1 cellular context compared by ENCODE assay signal in the genomic region with DNA sequence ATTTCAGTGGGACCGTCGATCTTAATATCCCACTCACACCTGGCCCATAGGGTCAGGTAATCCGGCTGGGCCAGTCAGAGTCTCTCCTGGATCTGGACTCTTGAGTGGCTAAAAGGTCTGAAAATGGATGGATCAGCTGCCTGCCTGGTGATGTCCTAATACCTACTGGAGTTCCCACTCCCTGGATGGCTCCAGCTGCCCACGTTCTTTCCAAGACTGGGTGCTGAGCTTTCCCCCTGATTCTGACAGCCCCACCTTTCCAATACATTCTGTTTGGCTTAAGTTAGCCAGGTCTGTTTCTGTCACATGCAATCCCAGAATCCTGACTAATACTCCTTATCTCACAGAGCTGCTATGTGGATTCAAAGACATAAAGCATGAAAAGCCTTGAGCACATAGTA.
TF ChIP-seq lines count a peak whose summit lies in the region.

No MANE protein-coding gene starts in this region.

TF ChIP-seq in HCT116, 20 proteins besides CTCF, POLR2A, EP300 and RAD21 (continued from another document):
- TF ChIP-seq FOSL1 (IDR thresholded peaks at IDR 0.05; ENCODE audit: low read depth) (no peak), POLR2AphosphoS5 (IDR thresholded peaks at IDR 0.05; ENCODE audit: low read depth, low read length) (no peak), EZH2phosphoT487 (IDR thresholded peaks at IDR 0.05; ENCODE audit: borderline replicate concordance) (no peak), YY1 (IDR thresholded peaks at IDR 0.05; ENCODE audit: extremely low read depth, insufficient replicate concordance, low read depth, low read length) (no peak), SRF (IDR thresholded peaks at IDR 0.05; ENCODE audit: low read depth) (no peak), ELF1 (IDR thresholded peaks at IDR 0.05; ENCODE audit: borderline replicate concordance, low read depth) (no peak), ZNF274 (IDR thresholded peaks at IDR 0.05; ENCODE audit: low read depth, low read length) (no peak), EGR1 (IDR thresholded peaks at IDR 0.05; ENCODE audit: low read depth) (no peak), SIN3A (IDR thresholded peaks at IDR 0.05; ENCODE audit: low read depth) (no peak), SP1 (IDR thresholded peaks at IDR 0.05; ENCODE audit: low read depth) (no peak)
- TF ChIP-seq, protein P1, sequence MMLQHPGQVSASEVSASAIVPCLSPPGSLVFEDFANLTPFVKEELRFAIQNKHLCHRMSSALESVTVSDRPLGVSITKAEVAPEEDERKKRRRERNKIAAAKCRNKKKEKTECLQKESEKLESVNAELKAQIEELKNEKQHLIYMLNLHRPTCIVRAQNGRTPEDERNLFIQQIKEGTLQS (IDR thresholded peaks at IDR 0.05), result no peak
- TF ChIP-seq, protein P2, sequence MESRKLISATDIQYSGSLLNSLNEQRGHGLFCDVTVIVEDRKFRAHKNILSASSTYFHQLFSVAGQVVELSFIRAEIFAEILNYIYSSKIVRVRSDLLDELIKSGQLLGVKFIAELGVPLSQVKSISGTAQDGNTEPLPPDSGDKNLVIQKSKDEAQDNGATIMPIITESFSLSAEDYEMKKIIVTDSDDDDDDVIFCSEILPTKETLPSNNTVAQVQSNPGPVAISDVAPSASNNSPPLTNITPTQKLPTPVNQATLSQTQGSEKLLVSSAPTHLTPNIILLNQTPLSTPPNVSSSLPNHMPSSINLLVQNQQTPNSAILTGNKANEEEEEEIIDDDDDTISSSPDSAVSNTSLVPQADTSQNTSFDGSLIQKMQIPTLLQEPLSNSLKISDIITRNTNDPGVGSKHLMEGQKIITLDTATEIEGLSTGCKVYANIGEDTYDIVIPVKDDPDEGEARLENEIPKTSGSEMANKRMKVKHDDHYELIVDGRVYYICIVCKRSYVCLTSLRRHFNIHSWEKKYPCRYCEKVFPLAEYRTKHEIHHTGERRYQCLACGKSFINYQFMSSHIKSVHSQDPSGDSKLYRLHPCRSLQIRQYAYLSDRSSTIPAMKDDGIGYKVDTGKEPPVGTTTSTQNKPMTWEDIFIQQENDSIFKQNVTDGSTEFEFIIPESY (IDR thresholded peaks at IDR 0.05; ENCODE audit: extremely low read depth, insufficient replicate concordance, low read length), result no peak
TF ChIP-seq in HCT116: peak in this region for 0.
